In genomic region chr18:657998-658946, GRCh38 we compare ENCODE assay signal across 8 cellular contexts.
DNase-seq lines count a peak whose midpoint lies in the region; ATAC-seq and TF ChIP-seq lines count a peak whose summit lies in the region.

No MANE protein-coding gene starts in this region.

- peak; percentile 50 for ATAC-seq in HG02870 (IDR thresholded peaks at IDR 0.05; ENCODE audit: unreplicated experiment)

- H3K4me1 ChIP-seq in rectal smooth muscle tissue (ENCODE audit: control insufficient read depth, insufficient read depth, low read length), result peaks cover 3% of the 10 kb centered on the region

- in situ Hi-C loops in astrocyte of the spinal cord (cut with HindIII; ENCODE audit: low sequenced_read_pairs), result no loop called here

- H3K36me3 ChIP-seq in rectal smooth muscle tissue (ENCODE audit: control insufficient read depth, insufficient read depth, low read length), result no peaks in the 10 kb centered on the region

- DNase-seq in activated gamma-delta T cell treated with anti-CD3 and anti-CD28 coated beads, Interleukin-2, amount 50 U/mL, for 16 hours (ENCODE audit: low read depth), result peak; percentile 20
- DNase-seq in activated gamma-delta T cell (lab: John Stamatoyannopoulos, UW) (no peak), NCI-H1417 treated with DMSO at 0.1 percent for 48 hours (lab: John Stamatoyannopoulos, UW) (peak; percentile 72), T follicular helper cell (ENCODE audit: low read depth) (peak; percentile 16), astrocyte of the spinal cord (ENCODE audit: low read depth, low spot score) (peak; percentile 89), hypothalamus (lab: John Stamatoyannopoulos, UW) (peak in 50 of 51 donors; percentile 15 to 86 (median 64))

- no peaks in the 10 kb centered on the region for H3K27me3 ChIP-seq in rectal smooth muscle tissue (ENCODE audit: control insufficient read depth, insufficient read depth, low read length)

- H3K27ac ChIP-seq in rectal smooth muscle tissue (ENCODE audit: low read depth, low read length), result no peak overlapping the region

- H3K4me3 ChIP-seq in astrocyte of the spinal cord (ENCODE audit: low read depth, low read length), result peak overlapping the region; percentile 69
- H3K4me3 ChIP-seq in rectal smooth muscle tissue (ENCODE audit: low read length), result peak overlapping the region; percentile 88

- peak overlapping the region; percentile 40 for H3K9ac ChIP-seq in rectal smooth muscle tissue (ENCODE audit: low read length)

- TF ChIP-seq CTCF in astrocyte of the spinal cord (IDR thresholded peaks at IDR 0.05; ENCODE audit: low read depth, low read length), result no peak
